12 cellular contexts compared by ENCODE assay signal in genomic region chr2:105125428-105125827, GRCh38.
DNase-seq lines count a peak whose midpoint lies in the region; ATAC-seq, FAIRE-seq and TF ChIP-seq lines count a peak whose summit lies in the region.
"Had no signal": no experiment of that assay in that cellular context is flagged by ENCODE, and none has a peak within 500 bp of the region (broad histone marks: within the 10 kb centered on the region; RNA-seq: fewer than 3 reads in every experiment).

No MANE protein-coding gene starts in this region.

- in situ Hi-C loops in HepG2 (cut with HindIII; ENCODE audit: extremely low pct_ligation_motif_present, low pct_unique_long_range_greater_than_20kb), result no loop called here

- peak; percentile 54 for FAIRE-seq in HepG2 (lab: Jason Lieb, UNC)

- no peak overlapping the region for H3K4me3 Mint-ChIP-seq in activated T-cell treated with anti-CD3 and anti-CD28 coated beads, Interleukin-2, amount 50 U/mL, for 4 hours

- peak; percentile 12 for DNase-seq in HepG2 (ENCODE audit: low spot score)
- DNase-seq in right lobe of liver, result no peak
- DNase-seq in RPMI7951 (ENCODE audit: low read depth), result peak; percentile 17
- DNase-seq in globus pallidus (ENCODE audit: low spot score), result peak; percentile 16
- no peak for DNase-seq in activated T-cell treated with anti-CD3 and anti-CD28 coated beads, Interleukin-2, amount 50 U/mL, for 4 hours
- DNase-seq in NCI-H2029 treated with DMSO at 0.1 percent for 48 hours (lab: John Stamatoyannopoulos, UW), result no peak
- DNase-seq in epidermal melanocyte (ENCODE audit: insufficient read length, low spot score), result no peak
- DNase-seq: body of pancreas, NCI-H1417 treated with DMSO at 0.1 percent for 48 hours, thyroid gland had no signal

- no peaks in the 10 kb centered on the region for H4K20me1 ChIP-seq in HepG2 (ENCODE audit: insufficient read depth, low read length)

- no peaks in the 10 kb centered on the region for H3K36me3 ChIP-seq in HepG2 (replicated peaks in 1 of 2; ENCODE audit: control insufficient read depth in 1 of 2, insufficient read depth in 2 of 2, low read length in 2 of 2)
- no peaks in the 10 kb centered on the region for H3K36me3 ChIP-seq in right lobe of liver
- H3K36me3 ChIP-seq: thyroid gland had no signal

- peaks cover 10% of the 10 kb centered on the region for H3K27me3 Mint-ChIP-seq in activated T-cell treated with anti-CD3 and anti-CD28 coated beads, Interleukin-2, amount 50 U/mL, for 4 hours (ENCODE audit: low read depth)

- no peak overlapping the region for H3K4me2 ChIP-seq in HepG2 (ENCODE audit: low read depth, low read length)

- CTCF ChIA-PET in HepG2 (lab: Yijun Ruan, JAX; ENCODE audit: low intra/inter-chr PET ratio, low total read pairs), result no interaction called here

- H3K9me3 ChIP-seq in HepG2 (ENCODE audit: low read length) (no peaks in the 10 kb centered on the region), right lobe of liver (no peaks in the 10 kb centered on the region)
- H3K9me3 ChIP-seq: body of pancreas, thyroid gland had no signal

- peaks cover 2% of the 10 kb centered on the region for H3K36me3 Mint-ChIP-seq in activated T-cell treated with anti-CD3 and anti-CD28 coated beads, Interleukin-2, amount 50 U/mL, for 4 hours (ENCODE audit: insufficient read depth)

- H3K27me3 ChIP-seq in HepG2 (ENCODE audit: control insufficient read depth in 1 of 2, insufficient read depth in 2 of 2, low read length in 2 of 2), result peaks cover 0 to 19% of the 10 kb centered on the region in 2 experiments; a peak in 2 of 5 replicates
- no peaks in the 10 kb centered on the region for H3K27me3 ChIP-seq in right lobe of liver
- H3K27me3 ChIP-seq: body of pancreas, thyroid gland had no signal

- BruUV-seq in HepG2 (replicated peaks; lab: Mats Ljungman, UMichigan), result no TSS peak

- no peak overlapping the region for H2AFZ ChIP-seq in HepG2 (ENCODE audit: low read length)

- intact Hi-C loops in HepG2 (cut with micrococcal nuclease; ENCODE audit: unreplicated experiment) (no loop called here), right lobe of liver (cut with DNase I) (no loop called here)

- no peak for TF ChIP-seq RAD21 in HepG2 (CRISPR knock-in tag; IDR thresholded peaks at IDR 0.05)

- TF ChIP-seq POLR2A in HepG2 (IDR thresholded peaks at IDR 0.05; ENCODE audit: insufficient read depth in 1 of 2, low read depth in 2 of 2, low read length in 2 of 2) (no peak), right lobe of liver (IDR thresholded peaks at IDR 0.05) (no peak)

- TF ChIP-seq CTCF in HepG2 (CRISPR knock-in tag; IDR thresholded peaks at IDR 0.05), result peak; percentile 40
- no peak for TF ChIP-seq CTCF in right lobe of liver (IDR thresholded peaks at IDR 0.05)

- H3K79me2 ChIP-seq in HepG2 (ENCODE audit: insufficient read depth, low read length), result no peaks in the 10 kb centered on the region

- WGBS in HepG2 (ENCODE audit: low lambda C conversion rate), result 8% methylated on average over 4 of the region's 4 CpGs
- WGBS in right lobe of liver (ENCODE audit: insufficient coverage, low coverage, low lambda C conversion rate, missing lambda C conversion rate), result 55% methylated on average over 4 of the region's 4 CpGs

- TF ChIP-seq EP300 in HepG2 (IDR thresholded peaks at IDR 0.05; ENCODE audit: low read depth in 2 of 2, low read length in 2 of 2) (no peak), HepG2 (CRISPR knock-in tag; IDR thresholded peaks at IDR 0.05; ENCODE audit: borderline replicate concordance) (no peak)

- ATAC-seq in HepG2, result peak; percentile 79
- no peak for ATAC-seq in right lobe of liver
- no peak for ATAC-seq in activated T-cell treated with anti-CD3 and anti-CD28 coated beads, Interleukin-2, amount 50 U/mL, for 4 hours
- ATAC-seq in HG02623 (IDR thresholded peaks at IDR 0.05; ENCODE audit: unreplicated experiment), result no peak
- ATAC-seq: body of pancreas had no signal

- no peak overlapping the region for H3K4me3 ChIP-seq in HepG2 (replicated peaks in 1 of 3; ENCODE audit: insufficient read depth in 1 of 3, low read depth in 2 of 3, low read length in 3 of 3)
- H3K4me3 ChIP-seq in right lobe of liver, result no peak overlapping the region
- H3K4me3 ChIP-seq: body of pancreas, skin epidermis, thyroid gland had no signal

- POLR2A ChIA-PET in HepG2 (lab: Yijun Ruan, JAX), result no interaction called here

- H3K9me3 Mint-ChIP-seq in activated T-cell treated with anti-CD3 and anti-CD28 coated beads, Interleukin-2, amount 50 U/mL, for 4 hours, result no peaks in the 10 kb centered on the region

- H3K4me1 ChIP-seq in HepG2 (ENCODE audit: insufficient read depth, low read length) (no peaks in the 10 kb centered on the region), right lobe of liver (no peaks in the 10 kb centered on the region)
- H3K4me1 ChIP-seq: body of pancreas, thyroid gland had no signal

- no peak overlapping the region for H3K9ac ChIP-seq in HepG2 (ENCODE audit: insufficient read depth, low read depth, low read length)

- H3K27ac ChIP-seq in HepG2 (ENCODE audit: extremely low read length, insufficient read depth, low read length) (no peak overlapping the region), right lobe of liver (no peak overlapping the region)
- H3K27ac ChIP-seq: body of pancreas, skin epidermis, thyroid gland had no signal

- H3K4me1 Mint-ChIP-seq in activated T-cell treated with anti-CD3 and anti-CD28 coated beads, Interleukin-2, amount 50 U/mL, for 4 hours (ENCODE audit: low read depth), result no peaks in the 10 kb centered on the region

TF ChIP-seq in HepG2, 621 proteins besides CTCF, POLR2A, EP300 and RAD21:
- TF ChIP-seq CBX1 (IDR thresholded peaks at IDR 0.05; ENCODE audit: low read depth), result no peak
- no peak for TF ChIP-seq ATF4 (CRISPR knock-in tag; IDR thresholded peaks at IDR 0.05)
- no peak for TF ChIP-seq KLF16 (CRISPR knock-in tag; IDR thresholded peaks at IDR 0.05)
- TF ChIP-seq NFRKB (IDR thresholded peaks at IDR 0.05), result no peak
- no peak for TF ChIP-seq ZNF264 (CRISPR knock-in tag; IDR thresholded peaks at IDR 0.05)
- no peak for TF ChIP-seq ZBTB26 (CRISPR knock-in tag; IDR thresholded peaks at IDR 0.05; ENCODE audit: borderline replicate concordance)
- TF ChIP-seq AGO2 (optimal IDR thresholded peaks at IDR 0.05; ENCODE audit: low read depth, low read length), result no peak
- no peak for TF ChIP-seq ZNF563 (CRISPR knock-in tag; IDR thresholded peaks at IDR 0.05)

Comparison
In these comparisons a context has a peak if more than half of its experiments do, and no peak if none do; other contexts are left out.
1. DNase-seq: peak in HepG2 (single experiment), RPMI7951 (single experiment) and globus pallidus (single experiment); none in right lobe of liver (0 of 3), activated T-cell treated with anti-CD3 and anti-CD28 coated beads, Interleukin-2, amount 50 U/mL, for 4 hours (single experiment), NCI-H2029 treated with DMSO at 0.1 percent for 48 hours (single experiment) and epidermal melanocyte (single experiment).